In the genomic region with DNA sequence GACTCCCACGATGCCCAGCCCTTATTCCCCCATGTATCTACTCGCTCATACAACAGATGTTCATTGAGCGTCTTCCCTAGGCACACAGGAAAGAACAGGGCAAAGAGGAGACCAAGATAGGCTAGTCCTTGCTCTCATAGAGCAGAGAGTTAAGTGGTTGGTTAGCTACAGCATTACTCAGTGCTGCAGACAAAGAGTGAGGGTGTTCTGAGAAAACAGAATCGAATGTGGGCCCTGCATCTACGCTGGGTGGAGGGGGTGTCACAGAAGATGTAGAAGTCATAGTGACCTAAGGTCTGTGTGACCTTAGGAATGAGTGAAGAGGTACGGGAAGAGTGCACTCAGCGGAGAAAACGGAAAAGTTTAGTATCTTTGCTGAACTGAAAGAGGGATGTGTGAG, we compare ENCODE assay signal across 14 cellular contexts. TPM values are rescaled to one million over a fixed set of nuclear protein-coding genes. Genes with fewer than 3 reads are reported as not detected.
DNase-seq lines count a peak whose midpoint lies in the region; ATAC-seq and TF ChIP-seq lines count a peak whose summit lies in the region.
"Had no signal": no experiment of that assay in that cellular context is flagged by ENCODE, and none has a peak within 500 bp of the region (broad histone marks: within the 10 kb centered on the region; RNA-seq: fewer than 3 reads in every experiment).

No MANE protein-coding gene starts in this region.

- intact Hi-C loops in activated CD4-positive, alpha-beta T cell treated with anti-CD3 and anti-CD28 coated beads, Interleukin-2, amount 10 ng/mL, durations not matched to agents 24 days and 14 days (cut with micrococcal nuclease): no loop called here

- peak; percentile 44 for ATAC-seq in stimulated activated naive CD8-positive, alpha-beta T cell treated with anti-CD3 and anti-CD28 coated beads, Interleukin-15, Interleukin-2, amounts not matched to agents 100 U/mL and 50 U/mL, for 24 hours
- no peak for ATAC-seq in stimulated activated naive CD8-positive, alpha-beta T cell treated with anti-CD3 and anti-CD28 coated beads, Interleukin-15, amount 100 ng/mL, for 72 hours
- no peak for ATAC-seq in GM19467 (IDR thresholded peaks at IDR 0.05; ENCODE audit: unreplicated experiment)

- no peak for DNase-seq in activated CD4-positive, alpha-beta T cell treated with anti-CD3 and anti-CD28 coated beads, Interleukin-2, amount 10 ng/mL, durations not matched to agents 24 days and 14 days
- no peak for DNase-seq in activated CD4-positive, alpha-beta T cell treated with anti-CD3 and anti-CD28 coated beads, Interleukin-2, amount 50 U/mL, for 48 hours
- no peak for DNase-seq in stimulated activated naive CD8-positive, alpha-beta T cell treated with anti-CD3 and anti-CD28 coated beads, Interleukin-15, Interleukin-2, amounts not matched to agents 100 U/mL and 50 U/mL, for 24 hours
- DNase-seq in stimulated activated naive CD8-positive, alpha-beta T cell treated with anti-CD3 and anti-CD28 coated beads, Interleukin-15, amount 100 ng/mL, for 72 hours: no peak
- no peak for DNase-seq in chondrocyte (ENCODE audit: low spot score)
- DNase-seq in type B pancreatic cell (ENCODE audit: extremely low spot score, unreplicated experiment): no peak
- no peak for DNase-seq in anterior cingulate cortex (lab: John Stamatoyannopoulos, UW)
- DNase-seq: MV-4-11, NCI-H1417, NCI-H1930, NCI-H510A, PC-9 had no signal

- no peak for TF ChIP-seq CTCF in chondrocyte (IDR thresholded peaks at IDR 0.05)
- TF ChIP-seq CTCF in type B pancreatic cell (conservative IDR thresholded peaks at IDR 0.05): no peak

- H3K36me3 Mint-ChIP-seq in activated CD4-positive, alpha-beta T cell treated with anti-CD3 and anti-CD28 coated beads, Interleukin-2, amount 10 ng/mL, durations not matched to agents 24 days and 14 days (ENCODE audit: low read depth): peaks cover 79% of the 10 kb centered on the region
- H3K36me3 Mint-ChIP-seq in chondrocyte (ENCODE audit: low read depth): peaks cover 47% of the 10 kb centered on the region
- peaks cover 22% of the 10 kb centered on the region for H3K36me3 Mint-ChIP-seq in type B pancreatic cell

- H3K4me3 Mint-ChIP-seq in activated CD4-positive, alpha-beta T cell treated with anti-CD3 and anti-CD28 coated beads, Interleukin-2, amount 10 ng/mL, durations not matched to agents 24 days and 14 days: no peak overlapping the region
- no peak overlapping the region for H3K4me3 Mint-ChIP-seq in stimulated activated naive CD8-positive, alpha-beta T cell treated with anti-CD3 and anti-CD28 coated beads, Interleukin-15, amount 100 ng/mL, for 72 hours
- no peak overlapping the region for H3K4me3 Mint-ChIP-seq in chondrocyte (ENCODE audit: unreplicated experiment)
- H3K4me3 Mint-ChIP-seq in type B pancreatic cell: no peak overlapping the region

- H3K27ac Mint-ChIP-seq in activated CD4-positive, alpha-beta T cell treated with anti-CD3 and anti-CD28 coated beads, Interleukin-2, amount 10 ng/mL, durations not matched to agents 24 days and 14 days: peak overlapping the region; percentile 41
- H3K27ac Mint-ChIP-seq in stimulated activated naive CD8-positive, alpha-beta T cell treated with anti-CD3 and anti-CD28 coated beads, Interleukin-15, amount 100 ng/mL, for 72 hours: peak overlapping the region in 1 of 2 donors; percentile 44
- H3K27ac Mint-ChIP-seq in chondrocyte (ENCODE audit: unreplicated experiment) (peak overlapping the region; percentile 30), type B pancreatic cell (no peak overlapping the region)

- peaks cover 28% of the 10 kb centered on the region for H3K4me1 Mint-ChIP-seq in activated CD4-positive, alpha-beta T cell treated with anti-CD3 and anti-CD28 coated beads, Interleukin-2, amount 10 ng/mL, durations not matched to agents 24 days and 14 days
- peaks cover 23% of the 10 kb centered on the region for H3K4me1 Mint-ChIP-seq in stimulated activated naive CD8-positive, alpha-beta T cell treated with anti-CD3 and anti-CD28 coated beads, Interleukin-15, amount 100 ng/mL, for 72 hours
- H3K4me1 Mint-ChIP-seq in chondrocyte (ENCODE audit: low read depth) (no peaks in the 10 kb centered on the region), type B pancreatic cell (ENCODE audit: unreplicated experiment) (no peaks in the 10 kb centered on the region)

- H3K27me3 Mint-ChIP-seq in activated CD4-positive, alpha-beta T cell treated with anti-CD3 and anti-CD28 coated beads, Interleukin-2, amount 10 ng/mL, durations not matched to agents 24 days and 14 days: no peaks in the 10 kb centered on the region
- H3K27me3 Mint-ChIP-seq in stimulated activated naive CD8-positive, alpha-beta T cell treated with anti-CD3 and anti-CD28 coated beads, Interleukin-15, amount 100 ng/mL, for 72 hours: no peaks in the 10 kb centered on the region
- H3K27me3 Mint-ChIP-seq in chondrocyte (ENCODE audit: low read depth): no peaks in the 10 kb centered on the region
- no peaks in the 10 kb centered on the region for H3K27me3 Mint-ChIP-seq in type B pancreatic cell

- no peaks in the 10 kb centered on the region for H3K9me3 Mint-ChIP-seq in activated CD4-positive, alpha-beta T cell treated with anti-CD3 and anti-CD28 coated beads, Interleukin-2, amount 10 ng/mL, durations not matched to agents 24 days and 14 days
- no peaks in the 10 kb centered on the region for H3K9me3 Mint-ChIP-seq in stimulated activated naive CD8-positive, alpha-beta T cell treated with anti-CD3 and anti-CD28 coated beads, Interleukin-15, amount 100 ng/mL, for 72 hours
- no peaks in the 10 kb centered on the region for H3K9me3 Mint-ChIP-seq in chondrocyte (ENCODE audit: low read depth)
- H3K9me3 Mint-ChIP-seq in type B pancreatic cell: no peaks in the 10 kb centered on the region

RNA-seq across cellular contexts. Expression of a gene that starts 12.3 kb away (rescaled TPM):
- total RNA-seq in activated CD4-positive, alpha-beta T cell treated with anti-CD3 and anti-CD28 coated beads, Interleukin-2, amount 10 ng/mL, durations not matched to agents 24 days and 14 days: 272 and 275 TPM in 2 replicates
- total RNA-seq in chondrocyte (103 to 122 TPM (median 104 TPM) in 3 replicates), type B pancreatic cell (ENCODE audit: low replicate concordance) (112 and 115 TPM in 2 replicates)

RNA-seq across cellular contexts. Expression of a gene that starts 12.9 kb away (rescaled TPM):
- 16.5 and 17.6 TPM in 2 replicates for total RNA-seq in activated CD4-positive, alpha-beta T cell treated with anti-CD3 and anti-CD28 coated beads, Interleukin-2, amount 10 ng/mL, durations not matched to agents 24 days and 14 days
- 14.5 to 20.9 TPM (median 18.5 TPM) in 3 replicates for total RNA-seq in chondrocyte
- 18.8 and 33.7 TPM in 2 replicates for total RNA-seq in type B pancreatic cell (ENCODE audit: low replicate concordance)

RNA-seq across cellular contexts. Expression of a gene that starts 29.1 kb away (rescaled TPM):
- total RNA-seq in activated CD4-positive, alpha-beta T cell treated with anti-CD3 and anti-CD28 coated beads, Interleukin-2, amount 10 ng/mL, durations not matched to agents 24 days and 14 days: 3.2 and 3.5 TPM in 2 replicates
- total RNA-seq in chondrocyte: not detected in 3 replicates
- 0.19 TPM in 1 of 2 replicates, not detected in the other for total RNA-seq in type B pancreatic cell (ENCODE audit: low replicate concordance)
- total RNA-seq: H4, PC-9 had no signal

RNA-seq across cellular contexts. Expression of a gene that starts 39.9 kb away (rescaled TPM):
- total RNA-seq in activated CD4-positive, alpha-beta T cell treated with anti-CD3 and anti-CD28 coated beads, Interleukin-2, amount 10 ng/mL, durations not matched to agents 24 days and 14 days: 136 and 142 TPM in 2 replicates
- 35.6 to 49.5 TPM (median 49.4 TPM) in 3 replicates for total RNA-seq in chondrocyte
- 12.6 and 32.5 TPM in 2 replicates for total RNA-seq in type B pancreatic cell (ENCODE audit: low replicate concordance)

RNA-seq across cellular contexts. Expression of a gene that starts 41.6 kb away (rescaled TPM):
- total RNA-seq in activated CD4-positive, alpha-beta T cell treated with anti-CD3 and anti-CD28 coated beads, Interleukin-2, amount 10 ng/mL, durations not matched to agents 24 days and 14 days: 118 and 128 TPM in 2 replicates
- total RNA-seq in chondrocyte (107 to 130 TPM (median 124 TPM) in 3 replicates), type B pancreatic cell (ENCODE audit: low replicate concordance) (106 and 114 TPM in 2 replicates)
